16 cellular contexts compared by ENCODE assay signal in genomic region chr12:121932914-121933521, GRCh38.
"Had no signal": no experiment of that assay in that cellular context is flagged by ENCODE, and none has a peak within 500 bp of the region (broad histone marks: within the 10 kb centered on the region; RNA-seq: fewer than 3 reads in every experiment).

No MANE protein-coding gene starts in this region.

- H3K36me3 ChIP-seq: adrenal gland, uterus had no signal

- H3K27me3 ChIP-seq: adrenal gland, dorsolateral prefrontal cortex, esophagus muscularis mucosa, tibial artery, uterus had no signal

- H3K27ac ChIP-seq: dorsolateral prefrontal cortex, esophagus muscularis mucosa, left ventricle myocardium inferior, parathyroid adenoma, tibial artery had no signal

- H3K4me3 ChIP-seq: adrenal gland, dorsolateral prefrontal cortex, esophagus muscularis mucosa, left ventricle myocardium inferior, tibial artery, uterus had no signal

- H2AFZ ChIP-seq: parathyroid adenoma had no signal

- DNase-seq: activated B cell treated with CpG ODN at 0.5 μM for 24 hours; activated CD8-positive, alpha-beta T cell treated with anti-CD3 and anti-CD28 coated beads for 36 hours; activated effector memory CD4-positive, alpha-beta T cell treated with Interleukin-2 at 50 U/mL for 16 hours; activated T-cell treated with anti-CD3 and anti-CD28 coated beads, Interleukin-2, amount 50 U/mL, for 4 hours; dorsolateral prefrontal cortex; hippocampal formation; kidney; left ventricle myocardium inferior; retina; T-helper 2 cell; tibial artery; uterus had no signal

- H3K9ac ChIP-seq: parathyroid adenoma had no signal

- H3K4me1 ChIP-seq: adrenal gland, esophagus muscularis mucosa, left ventricle myocardium inferior, parathyroid adenoma, tibial artery, uterus had no signal

- H3K9me3 ChIP-seq: adrenal gland, tibial artery, uterus had no signal

- ATAC-seq: activated CD8-positive, alpha-beta T cell treated with anti-CD3 and anti-CD28 coated beads for 36 hours; activated T-cell treated with anti-CD3 and anti-CD28 coated beads, Interleukin-2, amount 50 U/mL, for 4 hours; stimulated activated effector memory CD8-positive, alpha-beta T cell treated with anti-CD3 and anti-CD28 coated beads, Interleukin-12 subunit alpha, Interleukin-12 subunit beta, amount 100 ng/mL, for 72 hours had no signal

- H3K79me2 ChIP-seq: parathyroid adenoma had no signal
